8 cellular contexts compared by ENCODE assay signal in genomic region chr16:85420501-85421337, GRCh38.
DNase-seq lines count a peak whose midpoint lies in the region; ATAC-seq and TF ChIP-seq lines count a peak whose summit lies in the region.

No MANE protein-coding gene starts in this region.

- peaks cover 42% of the 10 kb centered on the region for H3K4me1 ChIP-seq in lower lobe of right lung

- no peaks in the 10 kb centered on the region for H3K9me3 ChIP-seq in lower lobe of right lung

- H3K27ac ChIP-seq in lower lobe of right lung: no peak overlapping the region

- intact Hi-C loops in lower lobe of right lung (cut with DNase I): no loop called here

- H3K27me3 ChIP-seq in lower lobe of right lung (ENCODE audit: low read depth): no peaks in the 10 kb centered on the region

- in situ Hi-C loops in KBM-7 (cut with MboI; ENCODE audit: low pct_unique_long_range_greater_than_20kb, low sequenced_read_pairs): no loop called here

- peak; percentile 72 for TF ChIP-seq CTCF in cardiac fibroblast (IDR thresholded peaks at IDR 0.05; ENCODE audit: low read depth, low read length)
- peak; percentile 100 for TF ChIP-seq CTCF in lower lobe of right lung (IDR thresholded peaks at IDR 0.05)

- H3K4me3 ChIP-seq in cardiac fibroblast (replicated peaks in 1 of 2; ENCODE audit: low read depth in 2 of 2, low read length in 2 of 2): no peak overlapping the region
- H3K4me3 ChIP-seq in lower lobe of right lung: no peak overlapping the region

- ATAC-seq in lower lobe of right lung (peak; percentile 51 to 86), HG02938 (IDR thresholded peaks at IDR 0.05; ENCODE audit: unreplicated experiment) (no peak), GM19035 (IDR thresholded peaks at IDR 0.05; ENCODE audit: unreplicated experiment) (no peak)

- DNase-seq in GM04504 (ENCODE audit: low read depth) (peak; percentile 10), KBM-7 (peak; percentile 84), cardiac fibroblast (ENCODE audit: low read depth in 2 of 2) (peak; percentile 53 to 57), lower lobe of right lung (peak; percentile 85)
- peak; percentile 39 for DNase-seq in activated CD4-positive, CD25-positive, alpha-beta regulatory T cell treated with anti-CD3 and anti-CD28 coated beads, Interleukin-2, amount 50 U/mL, for 16 hours (ENCODE audit: low read depth, low spot score)
- peak; percentile 69 to 78 for DNase-seq in stimulated activated CD8-positive, alpha-beta memory T cell treated with anti-CD3 and anti-CD28 coated beads, Interleukin-2, amount 100 ng/mL, for 48 hours (ENCODE audit: low read depth in 2 of 2)

- H3K36me3 ChIP-seq in lower lobe of right lung: no peaks in the 10 kb centered on the region

Comparison
In these comparisons a context has a peak if more than half of its experiments do, and no peak if none do; other contexts are left out.
1. DNase-seq: peak in every context shown above with its lines; median percentile 85 in lower lobe of right lung; 84 in KBM-7; 74 in stimulated activated CD8-positive, alpha-beta memory T cell treated with anti-CD3 and anti-CD28 coated beads, Interleukin-2, amount 100 ng/mL, for 48 hours; 55 in cardiac fibroblast; 39 in activated CD4-positive, CD25-positive, alpha-beta regulatory T cell treated with anti-CD3 and anti-CD28 coated beads, Interleukin-2, amount 50 U/mL, for 16 hours; 10 in GM04504.
2. ATAC-seq: peak in lower lobe of right lung (2 of 2); none in HG02938 (single experiment) and GM19035 (single experiment).